15 cellular contexts compared by ENCODE assay signal in genomic region chr14:38646391-38646790, GRCh38.
DNase-seq lines count a peak whose midpoint lies in the region; FAIRE-seq and TF ChIP-seq lines count a peak whose summit lies in the region.
"Had no signal": no experiment of that assay in that cellular context is flagged by ENCODE, and none has a peak within 500 bp of the region (broad histone marks: within the 10 kb centered on the region; RNA-seq: fewer than 3 reads in every experiment).

No MANE protein-coding gene starts in this region.

- no peak overlapping the region for H2BK15ac ChIP-seq in H1 (ENCODE audit: low read length)

- H3K4me2 ChIP-seq in H1 (ENCODE audit: insufficient read depth in 1 of 2, low read depth in 2 of 2, low read length in 2 of 2) = no peak overlapping the region
- H3K4me2 ChIP-seq: KMS-11 had no signal

- DNase-seq in NCI-H748 (lab: John Stamatoyannopoulos, UW; ENCODE audit: unreplicated experiment) (peak; percentile 23), NCI-H748 treated with DMSO at 0.1 percent for 48 hours (lab: John Stamatoyannopoulos, UW) (no peak), M059J (ENCODE audit: low read depth) (peak; percentile 24), H1 (ENCODE audit: low read depth in 1 of 2, low spot score in 2 of 2) (no peak), superior temporal gyrus (ENCODE audit: extremely low spot score) (peak; percentile 40), GM19239 (ENCODE audit: insufficient read length, low spot score) (no peak)
- DNase-seq in stimulated activated naive CD4-positive, alpha-beta T cell (lab: John Stamatoyannopoulos, UW) = no peak
- no peak for DNase-seq in activated CD4-positive, alpha-beta T cell treated with anti-CD3 and anti-CD28 coated beads, Interleukin-2, amount 10 ng/mL, durations not matched to agents 24 days and 14 days
- DNase-seq: CD4-positive, alpha-beta memory T cell; H7; NCI-H1930 had no signal

- H3K4ac ChIP-seq in H1 (replicated peaks; ENCODE audit: insufficient read length, low read depth, low read length) = peak overlapping the region; percentile 47

- H3K79me1 ChIP-seq in H1 (ENCODE audit: low read depth, low read length) = no peaks in the 10 kb centered on the region

- H3K9ac ChIP-seq in H1 (replicated peaks in 1 of 4; ENCODE audit: extremely low read depth in 1 of 4, low read depth in 3 of 4, low read length in 3 of 4) = no peak overlapping the region
- H3K9ac ChIP-seq: KMS-11 had no signal

- no peaks in the 10 kb centered on the region for H3K36me3 ChIP-seq in H1 (ENCODE audit: control insufficient read depth in 2 of 4, insufficient read depth in 4 of 4, low read length in 3 of 4)

- no peak overlapping the region for H3K4me3 Mint-ChIP-seq in activated CD4-positive, alpha-beta T cell treated with anti-CD3 and anti-CD28 coated beads, Interleukin-2, amount 10 ng/mL, durations not matched to agents 24 days and 14 days
- H3K4me3 Mint-ChIP-seq: B cell; CD4-positive, alpha-beta memory T cell had no signal

- CTCF ChIA-PET in H1 (lab: Charles Lee; ENCODE audit: partially characterized antibody) = no interaction called here

- H3K79me2 ChIP-seq in H1 (ENCODE audit: control insufficient read depth in 1 of 2, insufficient read depth in 2 of 2, low read length in 2 of 2) = no peaks in the 10 kb centered on the region

- H2BK20ac ChIP-seq in H1 (ENCODE audit: low read length) = no peak overlapping the region

- H2BK12ac ChIP-seq in H1 (ENCODE audit: low read depth, low read length) = no peak overlapping the region

- TF ChIP-seq EP300 in H1 (IDR thresholded peaks at IDR 0.05; ENCODE audit: borderline replicate concordance in 1 of 2, low read depth in 2 of 2, low read length in 2 of 2) = no peak

- no peaks in the 10 kb centered on the region; a peak in 1 of 4 replicates for H3K9me3 ChIP-seq in H1 (ENCODE audit: insufficient read depth in 2 of 2, low read depth in 1 of 2, low read length in 1 of 2)

- POLR2A ChIA-PET in H1 (lab: Charles Lee; ENCODE audit: partially characterized antibody) = no interaction called here

- H3K18ac ChIP-seq in H1 (ENCODE audit: extremely low read depth, low read length) = no peak overlapping the region

- 85% methylated on average over 2 of the region's 2 CpGs; no CpG with 5 or more reads in 1 of the 2 experiments for WGBS in H1 (ENCODE audit: extremely low coverage in 1 of 2, insufficient coverage in 1 of 2, insufficient read length in 1 of 2, insufficient replicate concordance in 2 of 2, low coverage in 1 of 2, low lambda C conversion rate in 2 of 2, missing lambda C conversion rate in 1 of 2), 2 experiments

- H3K27me3 Mint-ChIP-seq in activated CD4-positive, alpha-beta T cell treated with anti-CD3 and anti-CD28 coated beads, Interleukin-2, amount 10 ng/mL, durations not matched to agents 24 days and 14 days = no peaks in the 10 kb centered on the region
- H3K27me3 Mint-ChIP-seq: B cell; CD4-positive, alpha-beta memory T cell had no signal

- H3K4me1 Mint-ChIP-seq in activated CD4-positive, alpha-beta T cell treated with anti-CD3 and anti-CD28 coated beads, Interleukin-2, amount 10 ng/mL, durations not matched to agents 24 days and 14 days = no peaks in the 10 kb centered on the region
- H3K4me1 Mint-ChIP-seq: B cell; CD4-positive, alpha-beta memory T cell had no signal

- no peak overlapping the region for H2AFZ ChIP-seq in H1 (ENCODE audit: low read length)

- no peak overlapping the region for H3K14ac ChIP-seq in H1 (ENCODE audit: insufficient read length)

- no peak overlapping the region for H2AK5ac ChIP-seq in H1 (ENCODE audit: low read depth, low read length)

- no peaks in the 10 kb centered on the region for H3K23me2 ChIP-seq in H1 (ENCODE audit: low read depth, low read length)

- no peak overlapping the region for H2BK5ac ChIP-seq in H1 (ENCODE audit: low read depth, low read length)

- H3K56ac ChIP-seq in H1 (replicated peaks; ENCODE audit: insufficient read length, low read depth, low read length) = no peak overlapping the region

- no peak for FAIRE-seq in H1 (lab: Jason Lieb, UNC)
- no peak for FAIRE-seq in GM19239 (lab: Jason Lieb, UNC)
- FAIRE-seq: D721Med, HepG2 had no signal

- H3K27ac ChIP-seq in H1 (ENCODE audit: low read depth, low read length) = no peak overlapping the region
- H3K27ac ChIP-seq: KMS-11 had no signal

- H4K20me1 ChIP-seq in H1 (replicated peaks in 1 of 2; ENCODE audit: control insufficient read depth in 1 of 2, insufficient read depth in 2 of 2, low read length in 2 of 2) = no peaks in the 10 kb centered on the region

- no peak for TF ChIP-seq RAD21 in H1 (IDR thresholded peaks at IDR 0.05 in 1 of 2, conservative IDR thresholded peaks at IDR 0.05 in 1 of 2; ENCODE audit: low read depth in 2 of 2, low read length in 2 of 2)

- no peak overlapping the region for H3K27ac Mint-ChIP-seq in activated CD4-positive, alpha-beta T cell treated with anti-CD3 and anti-CD28 coated beads, Interleukin-2, amount 10 ng/mL, durations not matched to agents 24 days and 14 days
- H3K27ac Mint-ChIP-seq: B cell; CD4-positive, alpha-beta memory T cell had no signal

- H4K5ac ChIP-seq in H1 (ENCODE audit: insufficient read length, low read depth, low read length) = no peak overlapping the region

- H3K27me3 ChIP-seq in H1 (replicated peaks in 1 of 4; ENCODE audit: control insufficient read depth in 3 of 4, extremely low read depth in 1 of 4, insufficient read depth in 3 of 4, low read length in 3 of 4) = no peaks in the 10 kb centered on the region

- no peak overlapping the region for H4K91ac ChIP-seq in H1 (replicated peaks; ENCODE audit: insufficient read length, low read length)

- no peaks in the 10 kb centered on the region for H3K9me3 Mint-ChIP-seq in activated CD4-positive, alpha-beta T cell treated with anti-CD3 and anti-CD28 coated beads, Interleukin-2, amount 10 ng/mL, durations not matched to agents 24 days and 14 days

- no peak overlapping the region for H4K8ac ChIP-seq in H1 (ENCODE audit: extremely low read depth, insufficient read depth, low read length)

- H2BK120ac ChIP-seq in H1 (replicated peaks; ENCODE audit: low read depth, low read length) = no peak overlapping the region

- TF ChIP-seq POLR2A in H1 (IDR thresholded peaks at IDR 0.05; ENCODE audit: control extremely low read depth in 1 of 2, low read depth in 2 of 2, low read length in 2 of 2) = no peak

- no peak for TF ChIP-seq CTCF in H1 (IDR thresholded peaks at IDR 0.05; ENCODE audit: control extremely low read depth in 1 of 3, insufficient read depth in 1 of 3, low read depth in 1 of 3, low read length in 3 of 3)

- intact Hi-C loops in activated CD4-positive, alpha-beta T cell treated with anti-CD3 and anti-CD28 coated beads, Interleukin-2, amount 10 ng/mL, durations not matched to agents 24 days and 14 days (cut with micrococcal nuclease) = no loop called here

- H3K4me1 ChIP-seq in H1 (replicated peaks in 1 of 4; ENCODE audit: control insufficient read depth in 3 of 4, insufficient read depth in 4 of 4, low read length in 3 of 4) = no peaks in the 10 kb centered on the region

- H3K36me3 Mint-ChIP-seq in activated CD4-positive, alpha-beta T cell treated with anti-CD3 and anti-CD28 coated beads, Interleukin-2, amount 10 ng/mL, durations not matched to agents 24 days and 14 days (ENCODE audit: low read depth) = no peaks in the 10 kb centered on the region
- H3K36me3 Mint-ChIP-seq: CD4-positive, alpha-beta memory T cell had no signal

- no peak overlapping the region for H3K4me3 ChIP-seq in H1 (ENCODE audit: extremely low read depth in 1 of 4, insufficient read depth in 2 of 4, low read depth in 3 of 4, low read length in 4 of 4)

- H3K23ac ChIP-seq in H1 (ENCODE audit: insufficient read length) = no peak overlapping the region

TF ChIP-seq in H1, 55 proteins besides CTCF, POLR2A, EP300 and RAD21:
- TF ChIP-seq JUN (IDR thresholded peaks at IDR 0.05; ENCODE audit: low read depth, low read length) (no peak), GTF2F1 (IDR thresholded peaks at IDR 0.05; ENCODE audit: borderline replicate concordance, low read depth, low read length) (no peak), JUND (IDR thresholded peaks at IDR 0.05; ENCODE audit: low read length) (no peak), BCL11A (IDR thresholded peaks at IDR 0.05; ENCODE audit: low read depth in 2 of 2, low read length in 2 of 2) (no peak), CHD1 (IDR thresholded peaks at IDR 0.05; ENCODE audit: low read depth, low read length) (no peak)
- TF ChIP-seq, protein P1, sequence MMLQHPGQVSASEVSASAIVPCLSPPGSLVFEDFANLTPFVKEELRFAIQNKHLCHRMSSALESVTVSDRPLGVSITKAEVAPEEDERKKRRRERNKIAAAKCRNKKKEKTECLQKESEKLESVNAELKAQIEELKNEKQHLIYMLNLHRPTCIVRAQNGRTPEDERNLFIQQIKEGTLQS (IDR thresholded peaks at IDR 0.05; ENCODE audit: insufficient read depth, low read depth, low read length) = no peak

Comparison
In these comparisons a context has a peak if more than half of its experiments do, and no peak if none do; other contexts are left out.
1. DNase-seq: peak in NCI-H748 (single experiment), M059J (single experiment) and superior temporal gyrus (single experiment); none in NCI-H748 treated with DMSO at 0.1 percent for 48 hours (single experiment), H1 (0 of 2), stimulated activated naive CD4-positive, alpha-beta T cell (0 of 6), activated CD4-positive, alpha-beta T cell treated with anti-CD3 and anti-CD28 coated beads, Interleukin-2, amount 10 ng/mL, durations not matched to agents 24 days and 14 days (single experiment) and GM19239 (single experiment).